Comparison of ENCODE assay signal across 20 cellular contexts in genomic region chrX:18549643-18550042, GRCh38.
DNase-seq lines count a peak whose midpoint lies in the region; ATAC-seq and TF ChIP-seq lines count a peak whose summit lies in the region.
"Had no signal": no experiment of that assay in that cellular context is flagged by ENCODE, and none has a peak within 500 bp of the region (broad histone marks: within the 10 kb centered on the region; RNA-seq: fewer than 3 reads in every experiment).

No MANE protein-coding gene starts in this region.

- H3K9me3 ChIP-seq in mammary epithelial cell (replicated peaks; ENCODE audit: insufficient read depth, low read length) = no peaks in the 10 kb centered on the region
- no peaks in the 10 kb centered on the region for H3K9me3 ChIP-seq in breast epithelium
- H3K9me3 ChIP-seq in vagina = no peaks in the 10 kb centered on the region

- no TSS peak for BruUV-seq in mammary epithelial cell (replicated peaks; lab: Mats Ljungman, UMichigan)

- no peak overlapping the region for H3K27ac ChIP-seq in mammary epithelial cell (ENCODE audit: insufficient read depth, low read depth, low read length)
- no peak overlapping the region for H3K27ac ChIP-seq in breast epithelium
- peak overlapping the region; percentile 28 for H3K27ac ChIP-seq in epithelial cell of prostate
- H3K27ac ChIP-seq in vagina = no peak overlapping the region
- H3K27ac ChIP-seq: GM23248 had no signal

- no peak overlapping the region for H3K4me3 ChIP-seq in mammary epithelial cell (replicated peaks in 1 of 3; ENCODE audit: insufficient read depth in 1 of 3, low read depth in 2 of 3, low read length in 3 of 3)
- H3K4me3 ChIP-seq in breast epithelium = no peak overlapping the region
- H3K4me3 ChIP-seq in kidney epithelial cell (ENCODE audit: low read depth, low read length) = no peak overlapping the region
- H3K4me3 ChIP-seq in vagina = no peak overlapping the region
- H3K4me3 ChIP-seq: GM23248 had no signal

- CTCF ChIA-PET in mammary epithelial cell (lab: Charles Lee; ENCODE audit: low non-redundant PET) = no interaction called here

- DNase-seq in mammary epithelial cell (peak; percentile 35), breast epithelium (ENCODE audit: low spot score in 2 of 2) (no peak), epithelial cell of prostate (ENCODE audit: low read depth, low spot score) (no peak), kidney epithelial cell (ENCODE audit: low read depth) (peak; percentile 9), CD1c-positive myeloid dendritic cell (ENCODE audit: extremely low spot score) (no peak), immature natural killer cell (no peak), vagina (ENCODE audit: extremely low spot score in 2 of 2) (no peak)
- DNase-seq: 8988T, C1 segment of cervical spinal cord, DMS153, HFFc6, KG1, NCI-H1092 treated with DMSO at 0.1 percent for 48 hours, NCI-H1930, NCI-H2171 treated with DMSO at 0.1 percent for 48 hours, NCI-H774 had no signal

- no peak overlapping the region for H3K9ac ChIP-seq in mammary epithelial cell (ENCODE audit: insufficient read depth, low read length)
- H3K9ac ChIP-seq: GM23248 had no signal

- H3K27me3 ChIP-seq in mammary epithelial cell (ENCODE audit: insufficient read depth, low read length) (no peaks in the 10 kb centered on the region), breast epithelium (peaks cover 0 to 9% of the 10 kb centered on the region in 2 donors), kidney epithelial cell (ENCODE audit: control insufficient read depth, insufficient read depth, low read length) (no peaks in the 10 kb centered on the region), vagina (no peaks in the 10 kb centered on the region)

- H3K36me3 ChIP-seq in mammary epithelial cell (ENCODE audit: insufficient read depth, low read length) (no peaks in the 10 kb centered on the region), breast epithelium (no peaks in the 10 kb centered on the region), kidney epithelial cell (ENCODE audit: control insufficient read depth, insufficient read depth, low read length) (no peaks in the 10 kb centered on the region), vagina (no peaks in the 10 kb centered on the region)

- TF ChIP-seq POLR2A in breast epithelium (IDR thresholded peaks at IDR 0.05) = no peak
- TF ChIP-seq POLR2A in vagina (IDR thresholded peaks at IDR 0.05) = no peak

- H3K36me3 Mint-ChIP-seq in immature natural killer cell = no peaks in the 10 kb centered on the region

- intact Hi-C loops in mammary epithelial cell (cut with micrococcal nuclease) (no loop called here), breast epithelium (cut with DNase I; ENCODE audit: low total_unique reads) (no loop called here), vagina (cut with DNase I) (no loop called here)

- dilution Hi-C loops in mammary epithelial cell (cut with HindIII; ENCODE audit: low sequenced_read_pairs) = no loop called here

- no peaks in the 10 kb centered on the region for H4K20me1 ChIP-seq in mammary epithelial cell (ENCODE audit: insufficient read depth, low read length)

- H3K27me3 Mint-ChIP-seq in immature natural killer cell (ENCODE audit: low read depth in 3 of 3) = peaks cover 0 to 5% (median 3%) of the 10 kb centered on the region in 3 donors

- H3K9me3 Mint-ChIP-seq in immature natural killer cell = no peaks in the 10 kb centered on the region
- H3K9me3 Mint-ChIP-seq: HFFc6 had no signal

- H3K4me2 ChIP-seq in mammary epithelial cell (ENCODE audit: insufficient read depth, low read depth, low read length) = no peak overlapping the region

- no peak for ATAC-seq in GM18520 (IDR thresholded peaks at IDR 0.05; ENCODE audit: unreplicated experiment)
- ATAC-seq: Panc1, Right ventricle myocardium inferior had no signal

- H3K4me1 ChIP-seq in mammary epithelial cell (ENCODE audit: insufficient read depth, low read length) (peaks cover 5% of the 10 kb centered on the region), breast epithelium (no peaks in the 10 kb centered on the region), vagina (no peaks in the 10 kb centered on the region)

- H2AFZ ChIP-seq in mammary epithelial cell (ENCODE audit: low read depth, low read length) = no peak overlapping the region
- H2AFZ ChIP-seq: GM23248 had no signal

- no peaks in the 10 kb centered on the region for H3K79me2 ChIP-seq in mammary epithelial cell (ENCODE audit: insufficient read depth, low read length)

- H3K4me1 Mint-ChIP-seq in immature natural killer cell = no peaks in the 10 kb centered on the region

- 83% methylated on average over 1 of the region's 1 CpG for WGBS in mammary epithelial cell (ENCODE audit: low coverage, missing lambda C conversion rate)

- H3K4me3 Mint-ChIP-seq in immature natural killer cell = no peak overlapping the region
- H3K4me3 Mint-ChIP-seq: HFFc6 had no signal

- H3K27ac Mint-ChIP-seq in immature natural killer cell = no peak overlapping the region
- H3K27ac Mint-ChIP-seq: HFFc6 had no signal

- TF ChIP-seq CTCF in mammary epithelial cell (conservative IDR thresholded peaks at IDR 0.05 in 1 of 2, IDR thresholded peaks at IDR 0.05 in 1 of 2; ENCODE audit: extremely low read depth in 1 of 2, insufficient read depth in 1 of 2, low read depth in 1 of 2, low read length in 2 of 2) (no peak), breast epithelium (IDR thresholded peaks at IDR 0.05) (no peak), kidney epithelial cell (IDR thresholded peaks at IDR 0.05; ENCODE audit: insufficient read depth, low read length, poor library complexity, severe bottlenecking) (no peak), vagina (IDR thresholded peaks at IDR 0.05) (no peak)

- in situ Hi-C loops in mammary epithelial cell (cut with MboI; ENCODE audit: low sequenced_read_pairs in 2 of 2) = no loop called here

Comparison
In these comparisons a context has a peak if more than half of its experiments do, and no peak if none do; other contexts are left out.
1. DNase-seq: peak in mammary epithelial cell (single experiment) and kidney epithelial cell (single experiment); none in breast epithelium (0 of 2), epithelial cell of prostate (single experiment), CD1c-positive myeloid dendritic cell (single experiment), immature natural killer cell (0 of 3) and vagina (0 of 2).